Comparison of ENCODE assay signal across 8 cellular contexts in genomic region chr12:96237465-96238077, GRCh38. TPM values are rescaled to one million over a fixed set of nuclear protein-coding genes. Genes with fewer than 3 reads are reported as not detected.
A peak's percentile ranks its signal among the peaks of the same experiment; 100 is the strongest.
DNase-seq lines count a peak whose midpoint lies in the region; ATAC-seq, FAIRE-seq and TF ChIP-seq lines count a peak whose summit lies in the region.

No MANE protein-coding gene starts in this region.

- no peaks in the 10 kb centered on the region for H3K27me3 ChIP-seq in endothelial cell of umbilical vein (ENCODE audit: control insufficient read depth in 2 of 2, insufficient read depth in 2 of 2, low read length in 2 of 2)
- H3K27me3 ChIP-seq in prostate gland (replicated peaks; ENCODE audit: insufficient read depth): no peaks in the 10 kb centered on the region

- no peaks in the 10 kb centered on the region for H3K9me1 ChIP-seq in endothelial cell of umbilical vein (replicated peaks; ENCODE audit: control insufficient read depth, extremely low read depth, insufficient read depth, low read length)

- H3K27ac Mint-ChIP-seq in activated CD8-positive, alpha-beta T cell treated with anti-CD3 and anti-CD28 coated beads, Interleukin-2, amount 10 ng/mL, durations not matched to agents 7 days and 5 days: peak overlapping the region; percentile 64
- no peak overlapping the region for H3K27ac Mint-ChIP-seq in glutamatergic neuron (ENCODE audit: unreplicated experiment)

- H3K9me3 Mint-ChIP-seq in activated CD8-positive, alpha-beta T cell treated with anti-CD3 and anti-CD28 coated beads, Interleukin-2, amount 10 ng/mL, durations not matched to agents 7 days and 5 days (ENCODE audit: insufficient read depth): no peaks in the 10 kb centered on the region
- peaks cover 5% of the 10 kb centered on the region for H3K9me3 Mint-ChIP-seq in glutamatergic neuron (ENCODE audit: unreplicated experiment)

- H3K9me3 ChIP-seq in endothelial cell of umbilical vein (replicated peaks; ENCODE audit: control insufficient read depth, insufficient read depth, low read length) (no peaks in the 10 kb centered on the region), prostate gland (no peaks in the 10 kb centered on the region)

- H3K36me3 ChIP-seq in endothelial cell of umbilical vein (ENCODE audit: control insufficient read depth in 2 of 2, extremely low read depth in 1 of 2, insufficient read depth in 2 of 2, low read length in 2 of 2) (peaks cover 20 to 51% of the 10 kb centered on the region in 2 experiments), prostate gland (no peaks in the 10 kb centered on the region)

- peaks cover 23% of the 10 kb centered on the region for H3K36me3 Mint-ChIP-seq in activated CD8-positive, alpha-beta T cell treated with anti-CD3 and anti-CD28 coated beads, Interleukin-2, amount 10 ng/mL, durations not matched to agents 7 days and 5 days (ENCODE audit: low read depth)
- no peaks in the 10 kb centered on the region for H3K36me3 Mint-ChIP-seq in glutamatergic neuron (ENCODE audit: unreplicated experiment)

- 39% methylated on average over 9 of the region's 9 CpGs for WGBS in prostate gland

- dilution Hi-C loops in endothelial cell of umbilical vein (cut with MboI; ENCODE audit: extremely low pct_ligation_motif_present, low sequenced_read_pairs): no loop called here

- peaks cover 18% of the 10 kb centered on the region for H4K20me1 ChIP-seq in endothelial cell of umbilical vein (replicated peaks; ENCODE audit: control insufficient read depth, extremely low read depth, insufficient read depth, low read length)

- peak; percentile 57 for DNase-seq in activated gamma-delta T cell treated with Interleukin-2 at 50 U/mL for 16 hours
- DNase-seq in activated gamma-delta T cell (lab: John Stamatoyannopoulos, UW): no peak
- DNase-seq in activated CD8-positive, alpha-beta T cell treated with anti-CD3 and anti-CD28 coated beads, Interleukin-2, amount 10 ng/mL, durations not matched to agents 7 days and 5 days: peak; percentile 57
- peak; percentile 96 for DNase-seq in endothelial cell of umbilical vein (ENCODE audit: low read depth, low spot score)
- DNase-seq in prostate gland (ENCODE audit: low spot score): no peak
- no peak for DNase-seq in glutamatergic neuron
- no peak for DNase-seq in cerebellum (ENCODE audit: low spot score)

- ATAC-seq in activated CD8-positive, alpha-beta T cell treated with anti-CD3 and anti-CD28 coated beads, Interleukin-2, amount 10 ng/mL, durations not matched to agents 7 days and 5 days: peak; percentile 55
- no peak for ATAC-seq in GM18873 (IDR thresholded peaks at IDR 0.05; ENCODE audit: low FRiP score, unreplicated experiment)

- H3K27ac ChIP-seq in endothelial cell of umbilical vein (ENCODE audit: insufficient read depth, low read depth, low read length) (peak overlapping the region; percentile 86), prostate gland (peak overlapping the region; percentile 60 to 68)

- peaks cover 53% of the 10 kb centered on the region for H3K4me1 Mint-ChIP-seq in activated CD8-positive, alpha-beta T cell treated with anti-CD3 and anti-CD28 coated beads, Interleukin-2, amount 10 ng/mL, durations not matched to agents 7 days and 5 days (ENCODE audit: low read depth)
- H3K4me1 Mint-ChIP-seq in glutamatergic neuron (ENCODE audit: low read depth, unreplicated experiment): peaks cover 40% of the 10 kb centered on the region

- TF ChIP-seq CTCF in endothelial cell of umbilical vein (IDR thresholded peaks at IDR 0.05; ENCODE audit: extremely low read depth in 1 of 2, insufficient read depth in 1 of 2, low read depth in 1 of 2, low read length in 2 of 2) (no peak), prostate gland (IDR thresholded peaks at IDR 0.05) (no peak), glutamatergic neuron (IDR thresholded peaks at IDR 0.05; ENCODE audit: partially characterized antibody, unreplicated experiment) (no peak)

- peak overlapping the region; percentile 55 for H3K4me2 ChIP-seq in endothelial cell of umbilical vein (ENCODE audit: insufficient read depth, low read length)

- H3K9ac ChIP-seq in endothelial cell of umbilical vein (replicated peaks; ENCODE audit: extremely low read depth, insufficient read depth, low read length): peak overlapping the region; percentile 33

- peak overlapping the region; percentile 29 for H3K4me3 Mint-ChIP-seq in activated CD8-positive, alpha-beta T cell treated with anti-CD3 and anti-CD28 coated beads, Interleukin-2, amount 10 ng/mL, durations not matched to agents 7 days and 5 days
- H3K4me3 Mint-ChIP-seq in glutamatergic neuron (ENCODE audit: unreplicated experiment): no peak overlapping the region

- H3K27me3 Mint-ChIP-seq in activated CD8-positive, alpha-beta T cell treated with anti-CD3 and anti-CD28 coated beads, Interleukin-2, amount 10 ng/mL, durations not matched to agents 7 days and 5 days (ENCODE audit: low read depth): no peaks in the 10 kb centered on the region
- H3K27me3 Mint-ChIP-seq in glutamatergic neuron (ENCODE audit: unreplicated experiment): peaks cover 8% of the 10 kb centered on the region

- peaks cover 98% of the 10 kb centered on the region for H3K79me2 ChIP-seq in endothelial cell of umbilical vein (ENCODE audit: control insufficient read depth, insufficient read depth, low read length)

- H3K4me1 ChIP-seq in endothelial cell of umbilical vein (ENCODE audit: control insufficient read depth, extremely low read depth, insufficient read depth, low read length): peaks cover 94% of the 10 kb centered on the region
- no peaks in the 10 kb centered on the region for H3K4me1 ChIP-seq in prostate gland (replicated peaks)

- H2AFZ ChIP-seq in endothelial cell of umbilical vein (ENCODE audit: low read depth, low read length): no peak overlapping the region

- CTCF ChIA-PET in activated CD8-positive, alpha-beta T cell treated with anti-CD3 and anti-CD28 coated beads, Interleukin-2, amount 10 ng/mL, durations not matched to agents 7 days and 5 days (lab: Charles Lee): interaction anchor here (0.9 to 2.0 kb wide), 5 partner anchors 39 to 280 kb away, joined by 3 to 7 read pairs (median 3); partner anchors contain the start of genes CDK17 and CFAP54
- CTCF ChIA-PET in endothelial cell of umbilical vein (lab: Charles Lee): interaction anchor here (1.3 to 1.8 kb wide), 4 partner anchors 9 to 22 kb away, joined by 3 to 8 read pairs (median 6); no protein-coding TSS in a partner anchor

- BruUV-seq in endothelial cell of umbilical vein (replicated peaks; lab: Mats Ljungman, UMichigan): no TSS peak

- TF ChIP-seq POLR2A in endothelial cell of umbilical vein (IDR thresholded peaks at IDR 0.05; ENCODE audit: low read depth, low read length): no peak
- TF ChIP-seq POLR2A in prostate gland (IDR thresholded peaks at IDR 0.05): no peak

- intact Hi-C loops in endothelial cell of umbilical vein (cut with micrococcal nuclease): loop anchor here (1.0 to 2.0 kb wide), 4 partner anchors 12 to 175 kb away; no protein-coding TSS in a partner anchor
- intact Hi-C loops in prostate gland (cut with DNase I): loop anchor here (5.0 kb wide), 1 partner anchor 160 kb away; no protein-coding TSS in a partner anchor

- FAIRE-seq in endothelial cell of umbilical vein (lab: Jason Lieb, UNC): peak; percentile 95

- POLR2A ChIA-PET in activated CD8-positive, alpha-beta T cell treated with anti-CD3 and anti-CD28 coated beads, Interleukin-2, amount 10 ng/mL, durations not matched to agents 7 days and 5 days (lab: Charles Lee): no interaction called here
- POLR2A ChIA-PET in endothelial cell of umbilical vein (lab: Charles Lee): interaction anchor here (1.2 kb wide), 1 partner anchor 17 kb away, joined by 4 read pairs; no protein-coding TSS in a partner anchor

- H3K4me3 ChIP-seq in endothelial cell of umbilical vein (replicated peaks in 1 of 3; ENCODE audit: insufficient read depth in 1 of 3, low read depth in 1 of 3, low read length in 3 of 3) (no peak overlapping the region), prostate gland (no peak overlapping the region)

TF ChIP-seq in endothelial cell of umbilical vein, 7 proteins besides CTCF, POLR2A, EP300 and RAD21:
- peak; percentile 82 for TF ChIP-seq JUN (IDR thresholded peaks at IDR 0.05; ENCODE audit: borderline replicate concordance, insufficient read depth, insufficient read length, low read depth)
- no peak for TF ChIP-seq EZH2 (IDR thresholded peaks at IDR 0.05; ENCODE audit: borderline replicate concordance, low read depth, low read length, severe bottlenecking)
- TF ChIP-seq MYC (IDR thresholded peaks at IDR 0.05; ENCODE audit: low read depth, low read length): no peak
- TF ChIP-seq POLR2AphosphoS5 (IDR thresholded peaks at IDR 0.05; ENCODE audit: insufficient read depth, low read depth, low read length): peak; percentile 93
- no peak for TF ChIP-seq GATA2 (IDR thresholded peaks at IDR 0.05; ENCODE audit: insufficient read depth, insufficient read length, low read depth, low read length)
- no peak for TF ChIP-seq MAX (IDR thresholded peaks at IDR 0.05; ENCODE audit: insufficient read depth, insufficient read length)
- TF ChIP-seq FOS (IDR thresholded peaks at IDR 0.05; ENCODE audit: borderline replicate concordance, insufficient read depth, low read length): peak; percentile 92

RNA-seq across cellular contexts. Expression of gene ELK3, which starts 43.4 kb away (rescaled TPM):
- total RNA-seq in activated CD8-positive, alpha-beta T cell treated with anti-CD3 and anti-CD28 coated beads, Interleukin-2, amount 10 ng/mL, durations not matched to agents 7 days and 5 days: 10 to 100 TPM; 17.6 to 18.1 TPM
- total RNA-seq in endothelial cell of umbilical vein (128 and 132 TPM in 2 replicates), prostate gland (10 to 100 TPM in 1 of 2 donors, 1 to 10 TPM in 1; 7.0 to 20.6 TPM), glutamatergic neuron (ENCODE audit: unreplicated experiment) (3.7 TPM), cerebellum (6.5 TPM)
- 51.4 and 64.8 TPM in 2 replicates for polyA plus RNA-seq in endothelial cell of umbilical vein
- polyA plus RNA-seq in endothelial cell of umbilical vein (2011; cell fraction: cytosol; rRNA removed): 65.6 and 73.3 TPM in 2 replicates
- 55.3 and 57.1 TPM in 2 replicates for polyA plus RNA-seq in endothelial cell of umbilical vein (2011; cell fraction: nucleus; rRNA removed)
- polyA plus RNA-seq in endothelial cell of umbilical vein (2012): 123 and 151 TPM in 2 replicates
- 66.8 and 84.1 TPM in 2 replicates for polyA minus RNA-seq in endothelial cell of umbilical vein
- polyA minus RNA-seq in endothelial cell of umbilical vein (2011; cell fraction: cytosol; rRNA and poly(A)+ RNA removed): 6.1 TPM
- polyA minus RNA-seq in endothelial cell of umbilical vein (2011; cell fraction: nucleus; rRNA and poly(A)+ RNA removed): 76.7 and 83.6 TPM in 2 replicates

Comparison
In these comparisons a context has a peak if more than half of its experiments do, and no peak if none do; other contexts are left out.
1. DNase-seq: peak in activated gamma-delta T cell treated with Interleukin-2 at 50 U/mL for 16 hours (single experiment), activated CD8-positive, alpha-beta T cell treated with anti-CD3 and anti-CD28 coated beads, Interleukin-2, amount 10 ng/mL, durations not matched to agents 7 days and 5 days (single experiment) and endothelial cell of umbilical vein (single experiment); none in activated gamma-delta T cell (single experiment), prostate gland (single experiment), glutamatergic neuron (single experiment) and cerebellum (single experiment).